8 cellular contexts compared by ENCODE assay signal in genomic region chr22:29315286-29316195, GRCh38. TPM values are rescaled to one million over a fixed set of nuclear protein-coding genes. Genes with fewer than 3 reads are reported as not detected.
DNase-seq lines count a peak whose midpoint lies in the region; ATAC-seq and TF ChIP-seq lines count a peak whose summit lies in the region.

RASL10A (minus strand) TSS chr22:29315697; CDS start chr22:29315246, 451 bp downstream.

- no peaks in the 10 kb centered on the region for H3K9me3 Mint-ChIP-seq in immature natural killer cell

- no peaks in the 10 kb centered on the region for H3K9me3 ChIP-seq in heart right ventricle
- no peaks in the 10 kb centered on the region for H3K9me3 ChIP-seq in aorta (ENCODE audit: control insufficient read depth, low read length)

- H3K79me1 ChIP-seq in mesendoderm (ENCODE audit: low read length): no peaks in the 10 kb centered on the region

- H3K27ac ChIP-seq in heart right ventricle (peak within 1 kb of the TSS in 3 of 10 donors; percentile 7 to 55 (median 34)), mesendoderm (ENCODE audit: low read depth, low read length) (no peak within 1 kb of the TSS), aorta (ENCODE audit: low read depth in 1 of 2, low read length in 2 of 2) (no peak within 1 kb of the TSS)

- DNase-seq in heart right ventricle (no peak), cardiac septum (ENCODE audit: low spot score) (no peak), astrocyte of the cerebellum (ENCODE audit: low read depth) (no peak), mesendoderm (no peak), aorta (peak; percentile 42 to 71), immature natural killer cell (no peak), AG08395 (ENCODE audit: low spot score) (no peak)

- H3K27me3 ChIP-seq in heart right ventricle (peaks cover 5 to 51% (median 27%) of the 10 kb centered on the region in 7 donors), mesendoderm (ENCODE audit: insufficient read depth, low read length, poor library complexity) (peaks cover 12% of the 10 kb centered on the region), aorta (ENCODE audit: control insufficient read depth in 1 of 2, insufficient read depth in 2 of 2, low read length in 1 of 2) (no peaks in the 10 kb centered on the region)

- H3K4me1 Mint-ChIP-seq in immature natural killer cell: peaks cover 11 to 12% of the 10 kb centered on the region in 2 donors

- no peak within 1 kb of the TSS for H4K8ac ChIP-seq in mesendoderm (ENCODE audit: low read depth, low read length)

- H2BK5ac ChIP-seq in mesendoderm (ENCODE audit: low read length): no peak within 1 kb of the TSS

- H3K27me3 Mint-ChIP-seq in immature natural killer cell (ENCODE audit: low read depth in 3 of 3): peaks cover 12 to 21% (median 13%) of the 10 kb centered on the region in 3 donors

- TF ChIP-seq CTCF in heart right ventricle (IDR thresholded peaks at IDR 0.05): no peak
- no peak for TF ChIP-seq CTCF in astrocyte of the cerebellum (IDR thresholded peaks at IDR 0.05; ENCODE audit: low read depth, low read length, missing control alignments)

- in situ Hi-C loops in astrocyte of the cerebellum (cut with HindIII; ENCODE audit: low sequenced_read_pairs): no loop called here

- ATAC-seq in heart right ventricle: no peak
- ATAC-seq in aorta (ENCODE audit: low FRiP score): no peak
- ATAC-seq in HG03469 (IDR thresholded peaks at IDR 0.05; ENCODE audit: unreplicated experiment): no peak

- no peak within 1 kb of the TSS for H3K27ac Mint-ChIP-seq in immature natural killer cell

- peak within 1 kb of the TSS; percentile 85 for H3K56ac ChIP-seq in mesendoderm (ENCODE audit: low read length)

- intact Hi-C loops in heart right ventricle (cut with DNase I) (no loop called here), cardiac septum (cut with DNase I) (no loop called here), aorta (cut with DNase I) (no loop called here)

- peak within 1 kb of the TSS; percentile 23 to 54 (median 44) for H3K4me3 ChIP-seq in heart right ventricle
- peak within 1 kb of the TSS; percentile 5 for H3K4me3 ChIP-seq in astrocyte of the cerebellum (ENCODE audit: low read depth, low read length)
- no peak within 1 kb of the TSS for H3K4me3 ChIP-seq in mesendoderm (ENCODE audit: low read length)
- peak within 1 kb of the TSS; percentile 4 to 13 for H3K4me3 ChIP-seq in aorta (ENCODE audit: low read length in 2 of 2)

- H4K5ac ChIP-seq in mesendoderm (ENCODE audit: low read length): no peak within 1 kb of the TSS

- no peaks in the 10 kb centered on the region for H3K36me3 Mint-ChIP-seq in immature natural killer cell

- no peak within 1 kb of the TSS for H2BK120ac ChIP-seq in mesendoderm (ENCODE audit: low read depth, low read length)

- H2BK15ac ChIP-seq in mesendoderm (replicated peaks; ENCODE audit: low read depth): no peak within 1 kb of the TSS

- peak within 1 kb of the TSS; percentile 89 for H3K23ac ChIP-seq in mesendoderm (ENCODE audit: low read length)

- H3K4me1 ChIP-seq in heart right ventricle (peaks cover 25 to 51% (median 46%) of the 10 kb centered on the region in 9 donors), mesendoderm (ENCODE audit: control insufficient read depth, low read depth, low read length) (no peaks in the 10 kb centered on the region), aorta (ENCODE audit: control insufficient read depth in 1 of 2, insufficient read depth in 2 of 2, low read length in 2 of 2) (no peaks in the 10 kb centered on the region)

- H3K4me2 ChIP-seq in mesendoderm (ENCODE audit: low read length): peak within 1 kb of the TSS; percentile 75

- no peak within 1 kb of the TSS for H3K4ac ChIP-seq in mesendoderm (ENCODE audit: low read depth, low read length)

- peak within 1 kb of the TSS; percentile 60 for H3K18ac ChIP-seq in mesendoderm (ENCODE audit: low read length)

- H3K79me2 ChIP-seq in mesendoderm (ENCODE audit: control insufficient read depth, insufficient read depth, low read length): no peaks in the 10 kb centered on the region

- no peak within 1 kb of the TSS for H2AK5ac ChIP-seq in mesendoderm (ENCODE audit: low read length)

- peak within 1 kb of the TSS; percentile 66 for H3K9ac ChIP-seq in mesendoderm (ENCODE audit: low read length)

- H3K36me3 ChIP-seq in heart right ventricle (peaks cover 0 to 12% (median 0%) of the 10 kb centered on the region in 9 donors), mesendoderm (ENCODE audit: control insufficient read depth, insufficient read depth, low read length) (no peaks in the 10 kb centered on the region), aorta (ENCODE audit: control insufficient read depth in 1 of 2, insufficient read depth in 2 of 2, low read length in 1 of 2) (no peaks in the 10 kb centered on the region)

- WGBS in heart right ventricle, 2 donors: 5 to 6% methylated on average over 75 to 106 of the region's 106 CpGs
- WGBS in mesendoderm (ENCODE audit: extremely low coverage, insufficient coverage, low lambda C conversion rate): no CpG with 5 or more reads among the region's 106 CpGs
- 6 to 8% methylated on average over 102 to 106 of the region's 106 CpGs for WGBS in aorta, 2 donors

- H3K4me3 Mint-ChIP-seq in immature natural killer cell: peak within 1 kb of the TSS in 2 of 5 donors; percentile 33 to 40

RNA-seq across cellular contexts. Expression of gene RASL10A, which starts in this region (rescaled TPM):
- total RNA-seq in heart right ventricle (1 to 10 TPM in 8 of 10 donors, under 1 TPM in 2; 0.87 to 4.3 (median 1.6) TPM), cardiac septum (1.3 TPM), aorta (1 to 10 TPM; 3.0 to 3.5 TPM)
- polyA plus RNA-seq in heart right ventricle (1 to 10 TPM; 3.1 to 3.8 TPM), aorta (under 1 TPM in 1 of 2 donors, not detected in 1; 0.49 TPM), immature natural killer cell (not detected)
- polyA plus RNA-seq in mesendoderm (2013, experiment 1 of 2): 1.3 TPM
- polyA plus RNA-seq in mesendoderm (2013, experiment 2 of 2): 1.5 TPM

Comparison
In these comparisons a context has a peak if more than half of its experiments do, and no peak if none do; other contexts are left out.
1. DNase-seq: peak in aorta (2 of 2); none in heart right ventricle (0 of 2), cardiac septum (single experiment), astrocyte of the cerebellum (single experiment), mesendoderm (single experiment), immature natural killer cell (0 of 3) and AG08395 (single experiment).